Comparison of ENCODE assay signal across 21 cellular contexts in genomic region chr12:103829092-103829491, GRCh38. TPM values are rescaled to one million over a fixed set of nuclear protein-coding genes. Genes with fewer than 3 reads are reported as not detected.
DNase-seq lines count a peak whose midpoint lies in the region; ATAC-seq, FAIRE-seq and TF ChIP-seq lines count a peak whose summit lies in the region.
"Had no signal": no experiment of that assay in that cellular context is flagged by ENCODE, and none has a peak within 500 bp of the region (broad histone marks: within the 10 kb centered on the region; RNA-seq: fewer than 3 reads in every experiment).

No MANE protein-coding gene starts in this region.

- BruUV-seq in HepG2 (replicated peaks; lab: Mats Ljungman, UMichigan) = no TSS peak

- H3K4me2 ChIP-seq in HepG2 (ENCODE audit: low read depth, low read length) = no peak overlapping the region
- H3K4me2 ChIP-seq: hepatocyte had no signal

- TF ChIP-seq POLR2A in right lobe of liver (IDR thresholded peaks at IDR 0.05) = no peak
- TF ChIP-seq POLR2A in HepG2 (IDR thresholded peaks at IDR 0.05; ENCODE audit: insufficient read depth in 1 of 2, low read depth in 2 of 2, low read length in 2 of 2) = no peak
- no peak for TF ChIP-seq POLR2A in uterus (IDR thresholded peaks at IDR 0.05)

- TF ChIP-seq CTCF in right lobe of liver (IDR thresholded peaks at IDR 0.05) (no peak), HepG2 (CRISPR knock-in tag; IDR thresholded peaks at IDR 0.05) (no peak), fibroblast of villous mesenchyme (IDR thresholded peaks at IDR 0.05; ENCODE audit: insufficient read depth, low read depth, low read length) (no peak), uterus (IDR thresholded peaks at IDR 0.05) (no peak)

- POLR2A ChIA-PET in HepG2 (lab: Yijun Ruan, JAX) = no interaction called here

- no peak overlapping the region for H2AFZ ChIP-seq in HepG2 (ENCODE audit: low read length)
- H2AFZ ChIP-seq: hepatocyte had no signal

- H4K20me1 ChIP-seq in HepG2 (ENCODE audit: insufficient read depth, low read length) = no peaks in the 10 kb centered on the region

- no peak overlapping the region for H3K27ac ChIP-seq in right lobe of liver
- no peak overlapping the region for H3K27ac ChIP-seq in HepG2 (ENCODE audit: extremely low read length, insufficient read depth, low read length)
- no peak overlapping the region for H3K27ac ChIP-seq in uterus
- H3K27ac ChIP-seq: brain microvascular endothelial cell, colonic mucosa, foreskin keratinocyte, hepatocyte had no signal

- no peak for DNase-seq in right lobe of liver
- no peak for DNase-seq in HepG2 (ENCODE audit: low spot score)
- DNase-seq in SIG-M5 (lab: John Stamatoyannopoulos, UW) = peak; percentile 39
- DNase-seq in fibroblast of villous mesenchyme (ENCODE audit: low read depth) = peak; percentile 81
- DNase-seq in activated CD4-positive, CD25-positive, alpha-beta regulatory T cell (lab: John Stamatoyannopoulos, UW) = no peak
- no peak for DNase-seq in uterus
- DNase-seq: activated CD4-positive, alpha-beta T cell treated with anti-CD3 and anti-CD28 coated beads, Interleukin-2, amount 10 ng/mL, durations not matched to agents 24 days and 14 days; activated naive CD8-positive, alpha-beta T cell treated with anti-CD3 and anti-CD28 coated beads, Interleukin-2, amount 50 U/mL, for 24 hours; brain microvascular endothelial cell; CD4-positive, CD25-positive, alpha-beta regulatory T cell; colonic mucosa; foreskin keratinocyte; NCI-H1105 treated with DMSO at 0.1 percent for 48 hours; NCI-H446 treated with DMSO at 0.1 percent for 48 hours; right cardiac atrium; T-cell had no signal

- H3K9ac ChIP-seq in HepG2 (ENCODE audit: insufficient read depth, low read depth, low read length) = no peak overlapping the region

- no peak for TF ChIP-seq RAD21 in HepG2 (CRISPR knock-in tag; IDR thresholded peaks at IDR 0.05)

- peaks cover 66% of the 10 kb centered on the region for H3K79me2 ChIP-seq in HepG2 (ENCODE audit: insufficient read depth, low read length)

- TF ChIP-seq EP300 in HepG2 (IDR thresholded peaks at IDR 0.05; ENCODE audit: low read depth in 2 of 2, low read length in 2 of 2) (no peak), HepG2 (CRISPR knock-in tag; IDR thresholded peaks at IDR 0.05; ENCODE audit: borderline replicate concordance) (no peak)

- no peaks in the 10 kb centered on the region for H3K9me3 ChIP-seq in right lobe of liver
- peaks cover 15% of the 10 kb centered on the region for H3K9me3 ChIP-seq in HepG2 (ENCODE audit: low read length)
- no peaks in the 10 kb centered on the region for H3K9me3 ChIP-seq in uterus
- H3K9me3 ChIP-seq: colonic mucosa had no signal

- H3K27me3 ChIP-seq in right lobe of liver = no peaks in the 10 kb centered on the region
- H3K27me3 ChIP-seq in HepG2 (ENCODE audit: control insufficient read depth in 1 of 2, insufficient read depth in 2 of 2, low read length in 2 of 2) = no peaks in the 10 kb centered on the region
- H3K27me3 ChIP-seq in uterus = no peaks in the 10 kb centered on the region
- H3K27me3 ChIP-seq: brain microvascular endothelial cell, colonic mucosa, foreskin keratinocyte, hepatocyte had no signal

- ATAC-seq in right lobe of liver (peak in 3 of 4 donors; percentile 26 to 56 (median 46)), HepG2 (no peak), HG03571 (IDR thresholded peaks at IDR 0.05; ENCODE audit: unreplicated experiment) (no peak), HG03135 (IDR thresholded peaks at IDR 0.05; ENCODE audit: unreplicated experiment) (no peak)
- ATAC-seq: activated naive CD8-positive, alpha-beta T cell treated with anti-CD3 and anti-CD28 coated beads, Interleukin-2, amount 50 U/mL, for 24 hours; right cardiac atrium; T-cell had no signal

- intact Hi-C loops in right lobe of liver (cut with DNase I) = no loop called here
- intact Hi-C loops in HepG2 (cut with micrococcal nuclease; ENCODE audit: unreplicated experiment) = no loop called here
- intact Hi-C loops in uterus (cut with DNase I; ENCODE audit: low total_unique reads) = no loop called here

- peaks cover 0 to 35% (median 6%) of the 10 kb centered on the region in 4 donors for H3K4me1 ChIP-seq in right lobe of liver
- peaks cover 49% of the 10 kb centered on the region for H3K4me1 ChIP-seq in HepG2 (ENCODE audit: insufficient read depth, low read length)
- H3K4me1 ChIP-seq in uterus = peaks cover 0 to 7% of the 10 kb centered on the region in 2 donors
- H3K4me1 ChIP-seq: colonic mucosa had no signal

- H3K4me3 ChIP-seq in right lobe of liver (no peak overlapping the region), HepG2 (replicated peaks in 1 of 3; ENCODE audit: insufficient read depth in 1 of 3, low read depth in 2 of 3, low read length in 3 of 3) (no peak overlapping the region), fibroblast of villous mesenchyme (ENCODE audit: low read depth, low read length) (no peak overlapping the region), uterus (no peak overlapping the region)
- H3K4me3 ChIP-seq: colonic mucosa, hepatocyte, lung had no signal

- CTCF ChIA-PET in HepG2 (lab: Yijun Ruan, JAX; ENCODE audit: low intra/inter-chr PET ratio, low total read pairs) = no interaction called here

- in situ Hi-C loops in HepG2 (cut with HindIII; ENCODE audit: extremely low pct_ligation_motif_present, low pct_unique_long_range_greater_than_20kb) = no loop called here

- no peak for FAIRE-seq in HepG2 (lab: Jason Lieb, UNC)
- FAIRE-seq: G401.6 had no signal

- H3K36me3 ChIP-seq in right lobe of liver (no peaks in the 10 kb centered on the region), HepG2 (replicated peaks in 1 of 2; ENCODE audit: control insufficient read depth in 1 of 2, insufficient read depth in 2 of 2, low read length in 2 of 2) (no peaks in the 10 kb centered on the region), uterus (no peaks in the 10 kb centered on the region)
- H3K36me3 ChIP-seq: brain microvascular endothelial cell, colonic mucosa had no signal

TF ChIP-seq in HepG2, 621 proteins besides CTCF, POLR2A, EP300 and RAD21 (continues in another document):
- TF ChIP-seq ZMYM3 (CRISPR knock-in tag; IDR thresholded peaks at IDR 0.05) = no peak
- no peak for TF ChIP-seq SNRNP70 (IDR thresholded peaks at IDR 0.05; ENCODE audit: low read depth, low read length)
- no peak for TF ChIP-seq MLX (CRISPR knock-in tag; IDR thresholded peaks at IDR 0.05)
- no peak for TF ChIP-seq ZNF781 (CRISPR knock-in tag; IDR thresholded peaks at IDR 0.05; ENCODE audit: borderline replicate concordance, not compliant biosample characterization)
- no peak for TF ChIP-seq NFIC (IDR thresholded peaks at IDR 0.05; ENCODE audit: low read length)
- no peak for TF ChIP-seq HCFC1 (IDR thresholded peaks at IDR 0.05; ENCODE audit: low read depth, low read length)
- no peak for TF ChIP-seq ZXDC (CRISPR knock-in tag; IDR thresholded peaks at IDR 0.05)
- TF ChIP-seq TBP (CRISPR knock-in tag; IDR thresholded peaks at IDR 0.05) = no peak

RNA-seq across cellular contexts. Expression of gene NT5DC3, which starts 11.9 kb away (rescaled TPM):
- 10 to 100 TPM in 1 of 6 experiments, 1 to 10 TPM in 5; 3.3 to 10.2 (median 6.6) TPM for total RNA-seq in right lobe of liver
- total RNA-seq in HepG2 (2016; rRNA removed; fragmentation: Illumina TruSeq; extraction: Trizol) = 6.6 and 7.4 TPM in 2 replicates
- total RNA-seq in HepG2 (2016; cell fraction: cytosol; rRNA removed; fragmentation: Illumina TruSeq; extraction: Trizol; ENCODE audit: low read depth) = 1.7 and 2.3 TPM in 2 replicates
- 6.1 and 6.6 TPM in 2 replicates for total RNA-seq in HepG2 (2016; cell fraction: insoluble cytoplasmic fraction; rRNA removed; fragmentation: Illumina TruSeq; extraction: Trizol)
- 2.8 and 2.9 TPM in 2 replicates for total RNA-seq in HepG2 (2016; cell fraction: membrane; rRNA removed; fragmentation: Illumina TruSeq; extraction: Trizol)
- total RNA-seq in HepG2 (2016; cell fraction: nucleus; rRNA removed; fragmentation: Illumina TruSeq; extraction: Trizol) = 8.2 and 14.2 TPM in 2 replicates
- 2.8 and 3.2 TPM in 2 replicates for polyA plus RNA-seq in HepG2 (2011; rRNA removed)
- polyA plus RNA-seq in HepG2 (2011; cell fraction: cytosol; rRNA removed) = 1.8 and 2.3 TPM in 2 replicates
- polyA plus RNA-seq in HepG2 (2011; cell fraction: nucleus; rRNA removed) = 4.3 and 4.9 TPM in 2 replicates
- 2.9 and 4.9 TPM in 2 replicates for polyA plus RNA-seq in HepG2 (2012)
- polyA plus RNA-seq in HepG2 (2016; cell fraction: cytosol; fragmentation: Illumina TruSeq; extraction: Trizol; ENCODE audit: low read depth) = 0.17 and 0.21 TPM in 2 replicates
- polyA plus RNA-seq in HepG2 (2016; cell fraction: insoluble cytoplasmic fraction; fragmentation: Illumina TruSeq; extraction: Trizol; ENCODE audit: low read depth) = 3.7 and 4.3 TPM in 2 replicates
- 0.42 and 0.64 TPM in 2 replicates for polyA plus RNA-seq in HepG2 (2016; cell fraction: membrane; fragmentation: Illumina TruSeq; extraction: Trizol; ENCODE audit: low read depth)
- polyA plus RNA-seq in HepG2 (2016; cell fraction: nucleus; fragmentation: Illumina TruSeq; extraction: Trizol; ENCODE audit: insufficient read depth, low read depth) = 14.0 and 14.9 TPM in 2 replicates
- 3.9 and 6.2 TPM in 2 replicates for polyA minus RNA-seq in HepG2 (2011; rRNA and poly(A)+ RNA removed; ENCODE audit: low replicate concordance)
- polyA minus RNA-seq in HepG2 (2011; cell fraction: cytosol; rRNA and poly(A)+ RNA removed) = 4.0 and 4.6 TPM in 2 replicates
- 7.8 and 12.2 TPM in 2 replicates for polyA minus RNA-seq in HepG2 (2011; cell fraction: nucleus; rRNA and poly(A)+ RNA removed)
- 12.2 and 22.9 TPM in 2 replicates for total RNA-seq in fibroblast of villous mesenchyme
- 10 to 100 TPM in 3 of 4 donors, 1 to 10 TPM in 1; 5.6 to 60.9 (median 15.9) TPM for total RNA-seq in uterus

Comparison
In these comparisons a context has a peak if more than half of its experiments do, and no peak if none do; other contexts are left out.
1. ATAC-seq: peak in right lobe of liver (3 of 4); none in HepG2 (single experiment), HG03571 (single experiment) and HG03135 (single experiment).
2. DNase-seq: peak in SIG-M5 (single experiment) and fibroblast of villous mesenchyme (single experiment); none in right lobe of liver (0 of 3), HepG2 (single experiment), activated CD4-positive, CD25-positive, alpha-beta regulatory T cell (0 of 4) and uterus (0 of 2).